In the genomic region with DNA sequence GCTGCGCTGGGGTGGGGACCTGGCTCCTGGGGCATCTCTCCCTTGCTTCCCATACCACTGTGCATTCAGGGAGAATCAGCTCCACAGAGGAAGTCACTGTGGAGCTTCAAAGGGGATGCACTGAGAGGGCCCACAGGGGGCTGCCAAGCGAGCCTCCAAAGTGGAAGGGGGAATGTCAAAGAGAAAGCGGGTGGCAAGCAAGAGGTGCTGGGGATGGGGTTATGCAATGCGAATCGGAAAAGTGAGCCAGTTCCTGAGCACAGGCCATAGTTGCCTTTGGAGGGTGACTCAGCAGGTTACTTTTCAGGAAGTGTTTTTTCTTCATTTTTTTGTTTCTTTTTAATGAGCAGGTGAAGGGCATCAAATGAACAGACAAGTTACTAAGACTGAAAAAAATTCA, we compare ENCODE assay signal across 8 cellular contexts. TPM values are rescaled to one million over a fixed set of nuclear protein-coding genes. Genes with fewer than 3 reads are reported as not detected.
DNase-seq lines count a peak whose midpoint lies in the region; ATAC-seq, FAIRE-seq and TF ChIP-seq lines count a peak whose summit lies in the region.
"Had no signal": no experiment of that assay in that cellular context is flagged by ENCODE, and none has a peak within 500 bp of the region (broad histone marks: within the 10 kb centered on the region; RNA-seq: fewer than 3 reads in every experiment).

No MANE protein-coding gene starts in this region.

- H3K4me1 ChIP-seq in GM12878 (ENCODE audit: control insufficient read depth, insufficient read depth, low read length): peaks cover 39% of the 10 kb centered on the region

- H3K36me3 Mint-ChIP-seq in natural killer cell treated with Interleukin-12 subunit alpha and Interleukin-12 subunit beta and Interleukin-15 and Interleukin-18, amount 100 ng/mL, for 72 hours: no peaks in the 10 kb centered on the region
- H3K36me3 Mint-ChIP-seq in stimulated activated effector memory CD8-positive, alpha-beta T cell treated with anti-CD3 and anti-CD28 coated beads, Interleukin-12 subunit alpha, Interleukin-12 subunit beta, amount 100 ng/mL, for 72 hours: peaks cover 12% of the 10 kb centered on the region

- in situ Hi-C loops in GM12878 (cut with MboI): loop anchor here (25.0 kb wide), 2 partner anchors 1255 to 1355 kb away; partner anchors contain the start of gene MALT1

- H4K20me1 ChIP-seq in GM12878 (ENCODE audit: control insufficient read depth, insufficient read depth): no peaks in the 10 kb centered on the region

- peak overlapping the region; percentile 52 for H3K4me2 ChIP-seq in GM12878 (ENCODE audit: control insufficient read depth, insufficient read depth)

- 93% methylated on average over 5 of the region's 5 CpGs for WGBS in GM12878 (ENCODE audit: insufficient coverage, insufficient replicate concordance, low lambda C conversion rate, missing lambda C conversion rate)

- H3K27me3 ChIP-seq in GM12878 (replicated peaks in 1 of 2; ENCODE audit: control insufficient read depth in 2 of 2, insufficient read depth in 2 of 2, low read length in 1 of 2): no peaks in the 10 kb centered on the region

- no peak for ATAC-seq in GM12878
- ATAC-seq in natural killer cell treated with Interleukin-12 subunit alpha and Interleukin-12 subunit beta and Interleukin-15 and Interleukin-18, amount 100 ng/mL, for 72 hours: no peak
- no peak for ATAC-seq in HG02588 (IDR thresholded peaks at IDR 0.05; ENCODE audit: unreplicated experiment)
- no peak for ATAC-seq in stimulated activated effector memory CD8-positive, alpha-beta T cell treated with anti-CD3 and anti-CD28 coated beads, Interleukin-12 subunit alpha, Interleukin-12 subunit beta, amount 100 ng/mL, for 72 hours
- ATAC-seq in HG02938 (IDR thresholded peaks at IDR 0.05; ENCODE audit: unreplicated experiment): no peak

- SMC1A ChIA-PET in GM12878 (lab: Charles Lee; ENCODE audit: uncharacterized antibody, unreplicated experiment): interaction anchor here (2.0 to 12.5 kb wide), 6 partner anchors 9 to 80 kb away, joined by 7 to 289 read pairs (median 30); partner anchors contain the start of gene PMAIP1

- H3K27me3 Mint-ChIP-seq in natural killer cell treated with Interleukin-12 subunit alpha and Interleukin-12 subunit beta and Interleukin-15 and Interleukin-18, amount 100 ng/mL, for 72 hours: peaks cover 0 to 2% of the 10 kb centered on the region in 2 donors

- no peaks in the 10 kb centered on the region for H3K36me3 ChIP-seq in GM12878 (ENCODE audit: control insufficient read depth in 2 of 2, insufficient read depth in 2 of 2, low read length in 1 of 2)

- 0 out of 2 replicates have a peak overlapping the region, but pooled peaks have one; percentile 0 for H3K9ac ChIP-seq in GM12878 (ENCODE audit: control insufficient read depth, insufficient read depth, low read length)

- peak overlapping the region; percentile 36 to 83 for H3K27ac Mint-ChIP-seq in natural killer cell treated with Interleukin-12 subunit alpha and Interleukin-12 subunit beta and Interleukin-15 and Interleukin-18, amount 100 ng/mL, for 72 hours
- no peak overlapping the region for H3K27ac Mint-ChIP-seq in stimulated activated effector memory CD8-positive, alpha-beta T cell treated with anti-CD3 and anti-CD28 coated beads, Interleukin-12 subunit alpha, Interleukin-12 subunit beta, amount 100 ng/mL, for 72 hours

- no peak for TF ChIP-seq CTCF in GM12878 (IDR thresholded peaks at IDR 0.05 in 2 of 3, conservative IDR thresholded peaks at IDR 0.05 in 1 of 3; ENCODE audit: control insufficient read depth in 2 of 3, extremely low read depth in 1 of 3, insufficient read depth in 1 of 3, low read depth in 3 of 3, low read length in 3 of 3)

- H3K4me3 ChIP-seq in GM12878: no peak overlapping the region

- FAIRE-seq in GM18507 (lab: Jason Lieb, UNC): peak; percentile 5
- no peak for FAIRE-seq in GM12878 (lab: Jason Lieb, UNC)

- H3K4me3 Mint-ChIP-seq in natural killer cell treated with Interleukin-12 subunit alpha and Interleukin-12 subunit beta and Interleukin-15 and Interleukin-18, amount 100 ng/mL, for 72 hours: peak overlapping the region; percentile 4
- H3K4me3 Mint-ChIP-seq in stimulated activated effector memory CD8-positive, alpha-beta T cell treated with anti-CD3 and anti-CD28 coated beads, Interleukin-12 subunit alpha, Interleukin-12 subunit beta, amount 100 ng/mL, for 72 hours: no peak overlapping the region
- H3K4me3 Mint-ChIP-seq: neural crest cell had no signal

- POLR2A ChIA-PET in GM12878 (lab: Charles Lee): interaction anchor here (0.7 to 2.5 kb wide), 2 partner anchors 8 to 457 kb away, joined by 7 to 32 read pairs; no protein-coding TSS in a partner anchor

- H3K79me2 ChIP-seq in GM12878 (ENCODE audit: control insufficient read depth, insufficient read depth, low read length): no peaks in the 10 kb centered on the region

- H3K27ac ChIP-seq in GM12878 (ENCODE audit: control insufficient read depth, insufficient read depth): peak overlapping the region; percentile 74

- TF ChIP-seq RAD21 in GM12878 (IDR thresholded peaks at IDR 0.05; ENCODE audit: insufficient read depth, low read depth, low read length): no peak

- peaks cover 18 to 28% of the 10 kb centered on the region in 2 donors for H3K4me1 Mint-ChIP-seq in natural killer cell treated with Interleukin-12 subunit alpha and Interleukin-12 subunit beta and Interleukin-15 and Interleukin-18, amount 100 ng/mL, for 72 hours (ENCODE audit: low read depth in 2 of 2)
- peaks cover 19% of the 10 kb centered on the region for H3K4me1 Mint-ChIP-seq in stimulated activated effector memory CD8-positive, alpha-beta T cell treated with anti-CD3 and anti-CD28 coated beads, Interleukin-12 subunit alpha, Interleukin-12 subunit beta, amount 100 ng/mL, for 72 hours
- H3K4me1 Mint-ChIP-seq: neural crest cell had no signal

- no peaks in the 10 kb centered on the region for H3K9me3 Mint-ChIP-seq in natural killer cell treated with Interleukin-12 subunit alpha and Interleukin-12 subunit beta and Interleukin-15 and Interleukin-18, amount 100 ng/mL, for 72 hours
- no peaks in the 10 kb centered on the region for H3K9me3 Mint-ChIP-seq in stimulated activated effector memory CD8-positive, alpha-beta T cell treated with anti-CD3 and anti-CD28 coated beads, Interleukin-12 subunit alpha, Interleukin-12 subunit beta, amount 100 ng/mL, for 72 hours
- H3K9me3 Mint-ChIP-seq: neural crest cell had no signal

- CTCF ChIA-PET in GM12878 (lab: Yijun Ruan, JAX): interaction anchor here (1.7 to 3.8 kb wide), 3 partner anchors 10 to 81 kb away, joined by 9 to 47 read pairs (median 24); no protein-coding TSS in a partner anchor

- peak overlapping the region; percentile 80 for H2AFZ ChIP-seq in GM12878 (ENCODE audit: control insufficient read depth, low read depth, low read length)

- TF ChIP-seq POLR2A in GM12878 (IDR thresholded peaks at IDR 0.05; ENCODE audit: low read depth, low read length): no peak

- no peak for TF ChIP-seq EP300 in GM12878 (IDR thresholded peaks at IDR 0.05; ENCODE audit: borderline replicate concordance in 1 of 2, control insufficient read depth in 1 of 2, low read depth in 2 of 2, low read length in 2 of 2)

- RAD21 ChIA-PET in GM12878 (lab: Charles Lee; ENCODE audit: unreplicated experiment): interaction anchor here (0.9 to 5.0 kb wide), 6 partner anchors 10 to 86 kb away, joined by 3 to 83 read pairs (median 8); no protein-coding TSS in a partner anchor

- no TSS peak for BruUV-seq in GM12878 (replicated peaks; lab: Mats Ljungman, UMichigan)

- H3K9me3 ChIP-seq in GM12878 (replicated peaks; ENCODE audit: control insufficient read depth, insufficient read depth, low read length): peaks cover 6% of the 10 kb centered on the region; the same call in 2 of the 3 replicates

- DNase-seq in GM18507 (ENCODE audit: extremely low spot score, insufficient read length, low read depth) (no peak), MV-4-11 (lab: John Stamatoyannopoulos, UW) (peak; percentile 81), GM12878 (ENCODE audit: low read depth, low spot score) (no peak)
- DNase-seq in natural killer cell treated with Interleukin-12 subunit alpha and Interleukin-12 subunit beta and Interleukin-15 and Interleukin-18, amount 100 ng/mL, for 72 hours (ENCODE audit: low spot score): no peak
- DNase-seq in stimulated activated effector memory CD8-positive, alpha-beta T cell treated with anti-CD3 and anti-CD28 coated beads, Interleukin-12 subunit alpha, Interleukin-12 subunit beta, amount 100 ng/mL, for 72 hours (ENCODE audit: low spot score in 2 of 2): no peak

- intact Hi-C loops in GM12878 (cut with micrococcal nuclease; ENCODE audit: unreplicated experiment): no loop called here

TF ChIP-seq in GM12878, 131 proteins besides CTCF, POLR2A, EP300 and RAD21 (continues in another document):
- TF ChIP-seq PBX3 (IDR thresholded peaks at IDR 0.05; ENCODE audit: insufficient replicate concordance, low read depth, low read length) (no peak), ZNF622 (IDR thresholded peaks at IDR 0.05) (no peak)

RNA-seq across cellular contexts. Expression of gene PMAIP1, which starts 17.6 kb away (rescaled TPM):
- 49.7 and 58.0 TPM in 2 replicates for total RNA-seq in GM12878 (2013; cell fraction: nucleolus; rRNA removed)
- total RNA-seq in GM12878 (2014; rRNA removed) (88.2 and 113 TPM in 2 replicates), GM12878 (2014; rRNA removed; fragmentation: Illumina TruSeq; extraction: Trizol) (108 and 109 TPM in 2 replicates), GM12878 (2021) (101 and 105 TPM in 2 replicates)
- polyA plus RNA-seq in GM12878 (2011; ENCODE audit: low read depth): 40.1 TPM
- polyA plus RNA-seq in GM12878 (2011; rRNA removed) (161 and 266 TPM in 2 replicates), GM12878 (2014; fragmentation: Illumina TruSeq; extraction: Trizol) (94.9 and 142 TPM in 2 replicates), GM12878 (2014; fragmentation: Nextera tagmentation; extraction: Ambion mirVana) (100 to 1,000 TPM in 1 of 2 experiments, 10 to 100 TPM in 1; 74.0 to 119 TPM), GM12878 (2014; rRNA removed) (91.5 and 116 TPM in 2 replicates), GM12878 (2016; fragmentation: Nextera tagmentation; extraction: Ambion mirVana) (100 to 1,000 TPM; 209 to 219 TPM)
- 68.2 and 86.5 TPM in 2 replicates for polyA plus RNA-seq in GM12878 (2011; cell fraction: cytosol; rRNA removed)
- 65.1 and 71.2 TPM in 2 replicates for polyA plus RNA-seq in GM12878 (2011; cell fraction: nucleus; rRNA removed)
- 81.9 and 103 TPM in 2 replicates for polyA plus RNA-seq in GM12878 (2012)
- polyA minus RNA-seq in GM12878 (2011; rRNA and poly(A)+ RNA removed): 52.1 and 54.0 TPM in 2 replicates
- polyA minus RNA-seq in GM12878 (2011; cell fraction: cytosol; rRNA and poly(A)+ RNA removed): 37.8 and 44.2 TPM in 2 replicates
- 67.6 and 93.7 TPM in 2 replicates for polyA minus RNA-seq in GM12878 (2011; cell fraction: nucleus; rRNA and poly(A)+ RNA removed)
- total RNA-seq in natural killer cell treated with Interleukin-12 subunit alpha and Interleukin-12 subunit beta and Interleukin-15 and Interleukin-18, amount 100 ng/mL, for 72 hours: 10 to 100 TPM; 48.8 to 76.0 TPM
